ENCODE assay signal across 8 cellular contexts in the genomic region with DNA sequence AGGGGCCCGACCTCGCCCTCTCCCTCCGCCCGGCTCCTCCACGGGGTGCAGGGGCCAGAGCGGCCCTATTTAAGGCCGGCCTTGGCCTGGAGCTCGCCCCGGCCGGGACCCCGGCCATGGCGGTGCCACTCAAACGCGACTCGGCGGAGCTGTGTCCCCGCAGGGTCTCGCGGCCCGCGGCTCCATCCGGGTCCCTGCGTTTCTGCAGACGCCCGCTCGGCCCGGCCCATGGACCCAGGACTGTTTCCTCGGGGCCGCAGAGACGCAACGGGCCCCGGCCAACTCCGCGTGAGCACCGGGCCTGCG. TPM values are rescaled to one million over a fixed set of nuclear protein-coding genes. Genes with fewer than 3 reads are reported as not detected.
DNase-seq lines count a peak whose midpoint lies in the region; ATAC-seq and TF ChIP-seq lines count a peak whose summit lies in the region.

No MANE protein-coding gene starts in this region.

- H3K27ac ChIP-seq in parathyroid adenoma: peak overlapping the region; percentile 81

- peaks cover 7% of the 10 kb centered on the region for H3K4me1 ChIP-seq in parathyroid adenoma

- DNase-seq in MG63 (no peak), endothelial cell (ENCODE audit: low spot score) (peak; percentile 54), GDM1 (lab: John Stamatoyannopoulos, UW) (no peak), NCI-H510A (lab: John Stamatoyannopoulos, UW) (no peak), DMS153 (lab: John Stamatoyannopoulos, UW) (no peak), NCI-H2227 treated with DMSO at 0.1 percent for 48 hours (lab: John Stamatoyannopoulos, UW) (no peak)

- H3K9me3 Mint-ChIP-seq in endothelial cell (ENCODE audit: unreplicated experiment): no peaks in the 10 kb centered on the region

- H3K27ac Mint-ChIP-seq in endothelial cell (ENCODE audit: unreplicated experiment): no peak overlapping the region

- peaks cover 2% of the 10 kb centered on the region for H3K27me3 Mint-ChIP-seq in endothelial cell (ENCODE audit: unreplicated experiment)

- no peaks in the 10 kb centered on the region for H3K4me1 Mint-ChIP-seq in endothelial cell (ENCODE audit: unreplicated experiment)

- no peaks in the 10 kb centered on the region for H3K27me3 ChIP-seq in MG63
- no peaks in the 10 kb centered on the region for H3K27me3 ChIP-seq in parathyroid adenoma (ENCODE audit: control insufficient read depth, insufficient read depth, low read length)

- H3K4me2 ChIP-seq in parathyroid adenoma (ENCODE audit: low read length): peak overlapping the region; percentile 92

- TF ChIP-seq CTCF in endothelial cell (IDR thresholded peaks at IDR 0.05; ENCODE audit: unreplicated experiment): no peak
- TF ChIP-seq CTCF in parathyroid adenoma (IDR thresholded peaks at IDR 0.05): no peak

- H3K9me3 ChIP-seq in MG63 (no peaks in the 10 kb centered on the region), parathyroid adenoma (ENCODE audit: control insufficient read depth, low read length) (no peaks in the 10 kb centered on the region)

- H3K36me3 ChIP-seq in MG63 (peaks cover 34% of the 10 kb centered on the region), parathyroid adenoma (ENCODE audit: control insufficient read depth, insufficient read depth, low read length) (no peaks in the 10 kb centered on the region)

- H3K4me3 ChIP-seq in MG63 (peak overlapping the region; percentile 92), parathyroid adenoma (ENCODE audit: low read depth, low read length) (peak overlapping the region; percentile 63)

- H3K79me2 ChIP-seq in parathyroid adenoma: no peaks in the 10 kb centered on the region

- no peaks in the 10 kb centered on the region for H3K36me3 Mint-ChIP-seq in endothelial cell (ENCODE audit: low read depth, unreplicated experiment)

- peak; percentile 8 for ATAC-seq in GM19438 (IDR thresholded peaks at IDR 0.05; ENCODE audit: low read depth, unreplicated experiment)

- H3K9ac ChIP-seq in parathyroid adenoma: peak overlapping the region; percentile 72

- peak overlapping the region; percentile 90 for H3K4me3 Mint-ChIP-seq in endothelial cell (ENCODE audit: unreplicated experiment)

- peak overlapping the region; percentile 70 for H2AFZ ChIP-seq in parathyroid adenoma

RNA-seq across cellular contexts. Expression of a gene that starts 0.7 kb away (rescaled TPM):
- total RNA-seq in MG63 (2014; rRNA removed; shearing (Covaris generic); ENCODE audit: low replicate concordance): 62.5 and 78.4 TPM in 2 replicates
- total RNA-seq in endothelial cell (ENCODE audit: unreplicated experiment): 33.6 TPM

RNA-seq across cellular contexts. Expression of a gene that starts 22.9 kb away (rescaled TPM):
- total RNA-seq in MG63 (2014; rRNA removed; shearing (Covaris generic); ENCODE audit: low replicate concordance): 13.4 and 22.4 TPM in 2 replicates
- total RNA-seq in endothelial cell (ENCODE audit: unreplicated experiment): 9.6 TPM
